1 cellular context compared by ENCODE assay signal in the genomic region with DNA sequence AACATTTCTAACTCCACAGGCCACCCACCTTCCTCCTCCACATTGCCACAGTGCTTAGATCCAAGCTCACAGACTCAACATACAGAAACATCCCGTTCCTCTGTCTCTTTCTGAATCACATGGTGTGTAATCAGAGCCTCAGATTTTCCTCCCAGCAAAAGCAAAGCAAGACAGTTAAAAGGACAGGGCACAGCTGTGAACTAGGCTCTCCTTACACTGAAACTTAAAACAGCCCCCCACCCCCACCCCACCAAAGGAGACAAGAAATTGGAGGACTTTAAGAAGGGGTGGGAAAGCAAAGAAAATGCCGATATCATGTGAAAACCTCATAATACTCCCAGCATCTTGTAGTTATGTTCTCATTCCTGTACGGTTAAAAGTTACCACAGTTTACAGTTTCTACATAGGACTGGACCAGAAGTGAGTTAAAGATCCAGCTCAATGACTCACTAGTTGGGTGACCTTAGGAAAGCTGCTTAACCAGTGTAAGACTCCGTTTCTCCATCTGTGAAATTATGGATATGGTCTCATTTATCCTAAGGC.
TF ChIP-seq lines count a peak whose summit lies in the region.

No MANE protein-coding gene starts in this region.

TF ChIP-seq in IMR-90, 13 proteins besides CTCF, POLR2A, EP300 and RAD21:
- TF ChIP-seq FOS (IDR thresholded peaks at IDR 0.05; ENCODE audit: low read depth, low read length): peak; percentile 54
- no peak for TF ChIP-seq MAZ (IDR thresholded peaks at IDR 0.05; ENCODE audit: borderline replicate concordance, low read depth, low read length)
- no peak for TF ChIP-seq SMC3 (IDR thresholded peaks at IDR 0.05; ENCODE audit: low read depth, low read length)
- no peak for TF ChIP-seq BHLHE40 (IDR thresholded peaks at IDR 0.05; ENCODE audit: low read depth, low read length)
- TF ChIP-seq, protein P1, sequence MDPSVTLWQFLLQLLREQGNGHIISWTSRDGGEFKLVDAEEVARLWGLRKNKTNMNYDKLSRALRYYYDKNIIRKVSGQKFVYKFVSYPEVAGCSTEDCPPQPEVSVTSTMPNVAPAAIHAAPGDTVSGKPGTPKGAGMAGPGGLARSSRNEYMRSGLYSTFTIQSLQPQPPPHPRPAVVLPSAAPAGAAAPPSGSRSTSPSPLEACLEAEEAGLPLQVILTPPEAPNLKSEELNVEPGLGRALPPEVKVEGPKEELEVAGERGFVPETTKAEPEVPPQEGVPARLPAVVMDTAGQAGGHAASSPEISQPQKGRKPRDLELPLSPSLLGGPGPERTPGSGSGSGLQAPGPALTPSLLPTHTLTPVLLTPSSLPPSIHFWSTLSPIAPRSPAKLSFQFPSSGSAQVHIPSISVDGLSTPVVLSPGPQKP (IDR thresholded peaks at IDR 0.05; ENCODE audit: borderline replicate concordance, low read depth, low read length): no peak
- TF ChIP-seq MXI1 (IDR thresholded peaks at IDR 0.05; ENCODE audit: borderline replicate concordance, low read depth, low read length): no peak
- TF ChIP-seq MAFK (IDR thresholded peaks at IDR 0.05; ENCODE audit: low read depth, low read length): no peak
- peak; percentile 28; the same call in 1 of the 2 replicates for TF ChIP-seq CEBPB (IDR thresholded peaks at IDR 0.05; ENCODE audit: low read depth, low read length)
- TF ChIP-seq RCOR1 (IDR thresholded peaks at IDR 0.05; ENCODE audit: insufficient replicate concordance, low read length): no peak
- no peak for TF ChIP-seq RFX5 (IDR thresholded peaks at IDR 0.05; ENCODE audit: low read depth, low read length)
- TF ChIP-seq CHD1 (IDR thresholded peaks at IDR 0.05; ENCODE audit: low read depth, low read length): no peak
- TF ChIP-seq NFE2L2 (IDR thresholded peaks at IDR 0.05; ENCODE audit: low read depth, low read length): no peak
- TF ChIP-seq, protein P2, sequence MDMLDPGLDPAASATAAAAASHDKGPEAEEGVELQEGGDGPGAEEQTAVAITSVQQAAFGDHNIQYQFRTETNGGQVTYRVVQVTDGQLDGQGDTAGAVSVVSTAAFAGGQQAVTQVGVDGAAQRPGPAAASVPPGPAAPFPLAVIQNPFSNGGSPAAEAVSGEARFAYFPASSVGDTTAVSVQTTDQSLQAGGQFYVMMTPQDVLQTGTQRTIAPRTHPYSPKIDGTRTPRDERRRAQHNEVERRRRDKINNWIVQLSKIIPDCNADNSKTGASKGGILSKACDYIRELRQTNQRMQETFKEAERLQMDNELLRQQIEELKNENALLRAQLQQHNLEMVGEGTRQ (IDR thresholded peaks at IDR 0.05; ENCODE audit: low read depth, low read length): peak; percentile 66
